In the genomic region with DNA sequence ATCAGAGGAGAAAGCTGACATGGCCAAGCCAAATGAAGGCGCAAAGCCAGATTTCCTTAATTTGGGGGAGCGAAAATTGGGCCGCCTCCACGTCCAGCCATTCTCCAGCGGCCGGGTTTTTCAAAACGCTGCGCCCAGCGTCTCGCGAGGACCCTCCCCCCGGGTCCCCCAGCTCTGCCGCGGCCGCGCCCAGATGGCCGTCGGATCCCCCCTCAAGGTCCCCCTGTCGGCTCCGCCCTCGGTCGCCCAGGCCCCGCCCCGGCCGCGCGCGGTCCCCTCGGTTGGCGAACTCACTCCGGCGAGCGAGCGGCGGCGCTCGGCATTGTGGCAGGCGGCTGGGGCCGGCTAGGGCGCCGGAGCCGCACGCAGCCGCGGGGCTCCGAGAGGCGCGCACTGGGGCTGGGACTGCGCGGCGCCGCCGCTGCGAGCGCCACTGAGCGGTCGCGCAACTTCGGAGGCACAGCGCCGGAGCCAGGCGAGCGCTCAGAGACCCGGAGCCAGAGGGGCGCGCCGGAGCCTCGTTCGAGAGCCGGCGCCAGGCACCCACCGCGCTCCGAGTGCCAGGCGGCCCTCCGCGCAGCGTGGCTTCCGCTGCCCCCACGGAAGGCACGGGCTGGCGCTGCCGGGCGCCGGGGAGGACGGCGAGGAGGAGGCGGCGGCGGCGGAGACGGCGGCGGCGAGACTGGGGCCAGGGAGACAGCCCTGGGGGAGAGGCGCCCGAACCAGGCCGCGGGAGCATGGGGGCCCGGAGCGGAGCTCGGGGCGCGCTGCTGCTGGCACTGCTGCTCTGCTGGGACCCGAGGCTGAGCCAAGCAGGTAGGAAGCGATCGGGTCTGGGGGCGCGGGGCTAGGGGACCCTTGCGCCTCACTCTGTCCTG, we compare ENCODE assay signal across 8 cellular contexts. TPM values are rescaled to one million over a fixed set of nuclear protein-coding genes. Genes with fewer than 3 reads are reported as not detected.
DNase-seq lines count a peak whose midpoint lies in the region; ATAC-seq and TF ChIP-seq lines count a peak whose summit lies in the region.

Gene UNC5B, plus strand, starts transcription at position 322 of the 878 bp plus-strand sequence. Its CDS starts 416 bp downstream, at position 738.

- ATAC-seq in HG03565 (IDR thresholded peaks at IDR 0.05; ENCODE audit: unreplicated experiment), result no peak

- H3K9me3 ChIP-seq in Karpas-422 (ENCODE audit: low read length) (no peaks in the 10 kb centered on the region), testis (no peaks in the 10 kb centered on the region)

- no peak within 1 kb of the TSS for H3K9ac ChIP-seq in Karpas-422 (ENCODE audit: low read length)

- peak within 1 kb of the TSS; percentile 57 for H3K4me3 Mint-ChIP-seq in activated naive CD8-positive, alpha-beta T cell treated with anti-CD3 and anti-CD28 coated beads for 36 hours
- peak within 1 kb of the TSS; percentile 90 for H3K4me3 Mint-ChIP-seq in glutamatergic neuron (ENCODE audit: unreplicated experiment)

- H2AFZ ChIP-seq in Karpas-422 (ENCODE audit: low read length), result no peak within 1 kb of the TSS

- DNase-seq in D341Med (ENCODE audit: low spot score) (peak; percentile 88), Karpas-422 (peak; percentile 79), RPMI7951 (ENCODE audit: low read depth) (peak; percentile 85), glutamatergic neuron (peak; percentile 97), occipital lobe (lab: John Stamatoyannopoulos, UW) (peak; percentile 87), testis (peak; percentile 89)
- DNase-seq in activated naive CD8-positive, alpha-beta T cell treated with anti-CD3 and anti-CD28 coated beads for 36 hours, result peak; percentile 79

- no peak within 1 kb of the TSS for H3K27ac Mint-ChIP-seq in activated naive CD8-positive, alpha-beta T cell treated with anti-CD3 and anti-CD28 coated beads for 36 hours
- H3K27ac Mint-ChIP-seq in glutamatergic neuron (ENCODE audit: unreplicated experiment), result no peak within 1 kb of the TSS

- intact Hi-C loops in testis (cut with DNase I; ENCODE audit: low total_unique reads), result loop anchor here (10.0 kb wide), 1 partner anchor 52 kb away; no protein-coding TSS in a partner anchor

- H4K20me1 ChIP-seq in Karpas-422 (ENCODE audit: insufficient read depth, low read depth, low read length), result no peaks in the 10 kb centered on the region

- no peaks in the 10 kb centered on the region for H3K36me3 Mint-ChIP-seq in activated naive CD8-positive, alpha-beta T cell treated with anti-CD3 and anti-CD28 coated beads for 36 hours
- H3K36me3 Mint-ChIP-seq in glutamatergic neuron (ENCODE audit: unreplicated experiment), result no peaks in the 10 kb centered on the region

- no peaks in the 10 kb centered on the region for H3K9me2 ChIP-seq in Karpas-422 (replicated peaks; ENCODE audit: insufficient read depth, low read length)

- peaks cover 76% of the 10 kb centered on the region for H3K27me3 Mint-ChIP-seq in activated naive CD8-positive, alpha-beta T cell treated with anti-CD3 and anti-CD28 coated beads for 36 hours
- peaks cover 20% of the 10 kb centered on the region for H3K27me3 Mint-ChIP-seq in glutamatergic neuron (ENCODE audit: unreplicated experiment)

- no peak within 1 kb of the TSS for H3K27ac ChIP-seq in Karpas-422 (ENCODE audit: low read length)
- peak within 1 kb of the TSS; percentile 40 to 81 for H3K27ac ChIP-seq in testis

- H3K79me2 ChIP-seq in Karpas-422 (ENCODE audit: low read length), result no peaks in the 10 kb centered on the region

- peak; percentile 26 for TF ChIP-seq CTCF in glutamatergic neuron (IDR thresholded peaks at IDR 0.05; ENCODE audit: partially characterized antibody, unreplicated experiment)
- TF ChIP-seq CTCF in testis (IDR thresholded peaks at IDR 0.05), result peak in 2 of 3 experiments; percentile 36 to 59

- peaks cover 16% of the 10 kb centered on the region for H3K4me1 Mint-ChIP-seq in activated naive CD8-positive, alpha-beta T cell treated with anti-CD3 and anti-CD28 coated beads for 36 hours
- peaks cover 21% of the 10 kb centered on the region for H3K4me1 Mint-ChIP-seq in glutamatergic neuron (ENCODE audit: low read depth, unreplicated experiment)

- no peaks in the 10 kb centered on the region for H3K27me3 ChIP-seq in Karpas-422 (ENCODE audit: low read length)
- no peaks in the 10 kb centered on the region for H3K27me3 ChIP-seq in testis

- H3K36me3 ChIP-seq in Karpas-422 (ENCODE audit: insufficient read depth, low read length), result no peaks in the 10 kb centered on the region
- no peaks in the 10 kb centered on the region for H3K36me3 ChIP-seq in testis (ENCODE audit: low read depth, missing control alignments)

- no peak within 1 kb of the TSS for H3K4me3 ChIP-seq in Karpas-422 (ENCODE audit: low read length)
- H3K4me3 ChIP-seq in testis, result peak within 1 kb of the TSS; percentile 70 to 79

- no peak within 1 kb of the TSS for H3K4me2 ChIP-seq in Karpas-422 (ENCODE audit: low read depth, low read length, poor library complexity, severe bottlenecking)

- no peaks in the 10 kb centered on the region for H3K9me3 Mint-ChIP-seq in activated naive CD8-positive, alpha-beta T cell treated with anti-CD3 and anti-CD28 coated beads for 36 hours
- H3K9me3 Mint-ChIP-seq in glutamatergic neuron (ENCODE audit: unreplicated experiment), result peaks cover 5% of the 10 kb centered on the region

- H3K4me1 ChIP-seq in Karpas-422 (ENCODE audit: low read length) (no peaks in the 10 kb centered on the region), testis (peaks cover 24% of the 10 kb centered on the region)

- TF ChIP-seq POLR2A in testis (IDR thresholded peaks at IDR 0.05), result peak; percentile 50

- WGBS in testis, 2 donors, result 0% methylated on average over 3 to 55 of the region's 110 CpGs

RNA-seq across cellular contexts. Expression of gene UNC5B, which starts in this region (rescaled TPM):
- total RNA-seq in Karpas-422 (2014; rRNA removed; shearing (Covaris generic); ENCODE audit: low replicate concordance), result not detected in 2 replicates
- 19.3 and 25.3 TPM in 2 replicates for total RNA-seq in RPMI7951 (2014; rRNA removed; shearing (Covaris generic))
- total RNA-seq in activated naive CD8-positive, alpha-beta T cell treated with anti-CD3 and anti-CD28 coated beads for 36 hours, result under 1 TPM in 1 of 2 experiments, not detected in 1; 0.04 TPM
- total RNA-seq in glutamatergic neuron (ENCODE audit: unreplicated experiment) (22.6 TPM), occipital lobe (3.9 TPM), testis (10 to 100 TPM; 24.4 to 44.4 TPM)
- polyA plus RNA-seq in testis (ENCODE audit: insufficient read depth, low read depth, low replicate concordance), result 14.8 TPM

Comparison
In these comparisons a context has a peak if more than half of its experiments do, and no peak if none do; other contexts are left out.
1. Peak in DNase-seq in Karpas-422; RNA of the gene not detected or under 1 TPM.
2. Peak in DNase-seq in activated naive CD8-positive, alpha-beta T cell treated with anti-CD3 and anti-CD28 coated beads for 36 hours; RNA of the gene not detected or under 1 TPM.